ENCODE assay signal across 1 cellular context in the genomic region with DNA sequence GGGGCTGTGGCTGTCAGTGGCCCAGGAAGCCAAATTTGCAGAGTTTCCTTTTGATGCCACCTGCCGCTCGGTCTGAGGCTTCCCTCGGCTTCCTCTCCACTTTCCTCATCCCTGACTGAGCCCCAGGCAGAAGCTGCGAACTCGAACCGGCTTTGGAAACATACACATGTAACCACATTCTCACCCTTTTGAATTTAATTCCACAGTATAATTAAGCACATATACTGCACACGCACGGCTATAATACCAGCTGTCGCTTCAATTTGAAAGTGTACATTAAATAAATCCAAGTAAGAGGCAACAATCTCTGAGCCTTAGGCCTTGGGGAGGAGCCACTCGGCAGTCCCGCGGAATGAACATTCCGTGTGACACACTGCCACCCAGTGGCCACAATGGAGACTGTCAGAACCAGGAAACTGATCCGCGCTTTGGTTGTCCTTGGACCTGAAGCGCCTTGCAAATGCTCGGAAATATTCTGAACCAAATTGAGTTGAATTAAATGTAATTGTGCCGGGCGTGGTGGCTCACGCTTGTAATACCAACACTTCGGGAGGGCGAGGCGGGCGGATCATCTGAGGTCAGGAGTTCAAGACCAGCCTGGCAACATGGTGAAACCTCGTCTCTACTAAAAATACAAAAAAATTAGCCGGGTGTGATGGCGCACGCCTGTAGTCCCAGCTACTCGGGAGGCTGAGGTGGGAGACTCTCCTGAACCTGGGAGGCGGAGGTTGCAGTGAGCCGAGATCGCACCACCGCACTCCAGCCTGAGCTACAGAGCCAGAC.
TF ChIP-seq lines count a peak whose summit lies in the region.

No MANE protein-coding gene starts in this region.

TF ChIP-seq in WTC11, 78 proteins besides CTCF, POLR2A, EP300 and RAD21 (continued from another document):
- TF ChIP-seq, protein P1, sequence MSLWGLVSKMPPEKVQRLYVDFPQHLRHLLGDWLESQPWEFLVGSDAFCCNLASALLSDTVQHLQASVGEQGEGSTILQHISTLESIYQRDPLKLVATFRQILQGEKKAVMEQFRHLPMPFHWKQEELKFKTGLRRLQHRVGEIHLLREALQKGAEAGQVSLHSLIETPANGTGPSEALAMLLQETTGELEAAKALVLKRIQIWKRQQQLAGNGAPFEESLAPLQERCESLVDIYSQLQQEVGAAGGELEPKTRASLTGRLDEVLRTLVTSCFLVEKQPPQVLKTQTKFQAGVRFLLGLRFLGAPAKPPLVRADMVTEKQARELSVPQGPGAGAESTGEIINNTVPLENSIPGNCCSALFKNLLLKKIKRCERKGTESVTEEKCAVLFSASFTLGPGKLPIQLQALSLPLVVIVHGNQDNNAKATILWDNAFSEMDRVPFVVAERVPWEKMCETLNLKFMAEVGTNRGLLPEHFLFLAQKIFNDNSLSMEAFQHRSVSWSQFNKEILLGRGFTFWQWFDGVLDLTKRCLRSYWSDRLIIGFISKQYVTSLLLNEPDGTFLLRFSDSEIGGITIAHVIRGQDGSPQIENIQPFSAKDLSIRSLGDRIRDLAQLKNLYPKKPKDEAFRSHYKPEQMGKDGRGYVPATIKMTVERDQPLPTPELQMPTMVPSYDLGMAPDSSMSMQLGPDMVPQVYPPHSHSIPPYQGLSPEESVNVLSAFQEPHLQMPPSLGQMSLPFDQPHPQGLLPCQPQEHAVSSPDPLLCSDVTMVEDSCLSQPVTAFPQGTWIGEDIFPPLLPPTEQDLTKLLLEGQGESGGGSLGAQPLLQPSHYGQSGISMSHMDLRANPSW (CRISPR knock-in tag; conservative IDR thresholded peaks at IDR 0.05; ENCODE audit: low read depth) = no peak
- TF ChIP-seq GRHL2 (CRISPR knock-in tag; IDR thresholded peaks at IDR 0.05; ENCODE audit: insufficient replicate concordance, severe bottlenecking) (no peak), MYBL2 (CRISPR knock-in tag; IDR thresholded peaks at IDR 0.05) (no peak), ESRRA (CRISPR knock-in tag; IDR thresholded peaks at IDR 0.05; ENCODE audit: borderline replicate concordance) (no peak)
- TF ChIP-seq, protein P2, sequence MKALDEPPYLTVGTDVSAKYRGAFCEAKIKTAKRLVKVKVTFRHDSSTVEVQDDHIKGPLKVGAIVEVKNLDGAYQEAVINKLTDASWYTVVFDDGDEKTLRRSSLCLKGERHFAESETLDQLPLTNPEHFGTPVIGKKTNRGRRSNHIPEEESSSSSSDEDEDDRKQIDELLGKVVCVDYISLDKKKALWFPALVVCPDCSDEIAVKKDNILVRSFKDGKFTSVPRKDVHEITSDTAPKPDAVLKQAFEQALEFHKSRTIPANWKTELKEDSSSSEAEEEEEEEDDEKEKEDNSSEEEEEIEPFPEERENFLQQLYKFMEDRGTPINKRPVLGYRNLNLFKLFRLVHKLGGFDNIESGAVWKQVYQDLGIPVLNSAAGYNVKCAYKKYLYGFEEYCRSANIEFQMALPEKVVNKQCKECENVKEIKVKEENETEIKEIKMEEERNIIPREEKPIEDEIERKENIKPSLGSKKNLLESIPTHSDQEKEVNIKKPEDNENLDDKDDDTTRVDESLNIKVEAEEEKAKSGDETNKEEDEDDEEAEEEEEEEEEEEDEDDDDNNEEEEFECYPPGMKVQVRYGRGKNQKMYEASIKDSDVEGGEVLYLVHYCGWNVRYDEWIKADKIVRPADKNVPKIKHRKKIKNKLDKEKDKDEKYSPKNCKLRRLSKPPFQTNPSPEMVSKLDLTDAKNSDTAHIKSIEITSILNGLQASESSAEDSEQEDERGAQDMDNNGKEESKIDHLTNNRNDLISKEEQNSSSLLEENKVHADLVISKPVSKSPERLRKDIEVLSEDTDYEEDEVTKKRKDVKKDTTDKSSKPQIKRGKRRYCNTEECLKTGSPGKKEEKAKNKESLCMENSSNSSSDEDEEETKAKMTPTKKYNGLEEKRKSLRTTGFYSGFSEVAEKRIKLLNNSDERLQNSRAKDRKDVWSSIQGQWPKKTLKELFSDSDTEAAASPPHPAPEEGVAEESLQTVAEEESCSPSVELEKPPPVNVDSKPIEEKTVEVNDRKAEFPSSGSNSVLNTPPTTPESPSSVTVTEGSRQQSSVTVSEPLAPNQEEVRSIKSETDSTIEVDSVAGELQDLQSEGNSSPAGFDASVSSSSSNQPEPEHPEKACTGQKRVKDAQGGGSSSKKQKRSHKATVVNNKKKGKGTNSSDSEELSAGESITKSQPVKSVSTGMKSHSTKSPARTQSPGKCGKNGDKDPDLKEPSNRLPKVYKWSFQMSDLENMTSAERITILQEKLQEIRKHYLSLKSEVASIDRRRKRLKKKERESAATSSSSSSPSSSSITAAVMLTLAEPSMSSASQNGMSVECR (CRISPR knock-in tag; IDR thresholded peaks at IDR 0.05; ENCODE audit: borderline replicate concordance) = 0 out of 2 replicates have a peak, but pooled peaks have one; percentile 48
